8 cellular contexts compared by ENCODE assay signal in the genomic region with DNA sequence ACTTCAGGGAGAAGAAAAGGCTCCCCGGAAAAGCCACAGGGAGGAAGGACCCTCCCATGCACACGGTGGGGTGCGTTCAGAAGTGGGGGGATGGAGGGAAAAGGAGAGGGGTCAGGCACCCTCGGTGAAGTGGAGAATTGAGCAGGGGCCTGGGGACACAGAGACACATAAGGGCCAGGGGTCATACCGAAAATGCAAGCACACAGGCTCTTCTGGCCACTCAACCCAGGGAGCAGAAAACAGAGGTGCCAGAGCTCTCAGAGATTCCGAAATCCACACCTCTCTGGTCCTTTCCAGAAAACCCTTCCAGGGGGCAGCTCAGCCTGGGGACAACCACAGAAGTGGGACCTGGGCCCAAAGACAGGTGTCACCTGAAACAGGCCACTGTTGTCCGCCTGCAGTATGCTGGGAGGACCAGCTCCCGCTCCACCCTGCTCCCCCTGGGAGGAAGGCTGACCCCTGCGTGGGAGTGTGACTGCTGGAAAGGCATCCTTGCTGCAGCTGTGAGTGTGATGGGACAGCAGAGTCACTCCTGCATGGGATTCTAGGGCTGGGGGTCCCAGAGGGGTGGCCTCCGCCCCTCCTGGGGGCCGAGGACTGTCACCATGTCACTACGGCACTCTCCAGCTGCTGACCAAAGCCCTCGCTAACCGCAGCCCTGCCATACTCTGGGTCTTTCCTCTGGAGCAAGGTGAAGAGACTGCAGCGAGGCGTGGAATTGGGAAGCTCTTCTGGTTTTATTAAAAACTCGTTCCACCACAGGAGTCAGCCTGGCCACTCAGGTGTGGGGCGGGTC.
DNase-seq lines count a peak whose midpoint lies in the region; ATAC-seq, FAIRE-seq and TF ChIP-seq lines count a peak whose summit lies in the region.

No MANE protein-coding gene starts in this region.

- FAIRE-seq in RCC 7860 (lab: Jason Lieb, UNC), result no peak

- peak overlapping the region; percentile 50 for H3K4me3 Mint-ChIP-seq in activated T-cell treated with anti-CD3 and anti-CD28 coated beads, Interleukin-2, amount 50 U/mL, for 24 hours

- H3K36me3 ChIP-seq in colonic mucosa (no peaks in the 10 kb centered on the region), thyroid gland (no peaks in the 10 kb centered on the region)

- ATAC-seq in GM18870 (IDR thresholded peaks at IDR 0.05; ENCODE audit: unreplicated experiment), result no peak

- intact Hi-C loops in colonic mucosa (cut with DNase I) (no loop called here), thyroid gland (cut with DNase I) (no loop called here)

- H3K4me3 ChIP-seq in colonic mucosa (peak overlapping the region; percentile 61), thyroid gland (replicated peaks in 1 of 3) (peak overlapping the region in 1 of 3 donors; percentile 26)

- TF ChIP-seq CTCF in colonic mucosa (IDR thresholded peaks at IDR 0.05), result no peak
- no peak for TF ChIP-seq CTCF in thyroid gland (IDR thresholded peaks at IDR 0.05)

- DNase-seq in activated T-cell treated with anti-CD3 and anti-CD28 coated beads, Interleukin-2, amount 50 U/mL, for 24 hours, result no peak
- DNase-seq in activated T-cell treated with anti-CD3 and anti-CD28 coated beads for 4 hours, result no peak
- DNase-seq in colonic mucosa, result peak; percentile 30
- DNase-seq in mesenteric fat pad (ENCODE audit: low spot score), result peak; percentile 87
- peak; percentile 85 to 89 for DNase-seq in thyroid gland
- DNase-seq in SHP77 (lab: John Stamatoyannopoulos, UW), result no peak
- DNase-seq in RCC 7860 (ENCODE audit: low spot score), result no peak

- H3K9me3 Mint-ChIP-seq in activated T-cell treated with anti-CD3 and anti-CD28 coated beads, Interleukin-2, amount 50 U/mL, for 24 hours, result no peaks in the 10 kb centered on the region

- H3K9ac ChIP-seq in colonic mucosa (ENCODE audit: low read depth in 2 of 2, low read length in 2 of 2), result peak overlapping the region; percentile 79 to 80

- H3K27me3 ChIP-seq in colonic mucosa (no peaks in the 10 kb centered on the region), thyroid gland (no peaks in the 10 kb centered on the region)

- H3K27ac ChIP-seq in colonic mucosa (no peak overlapping the region), thyroid gland (peak overlapping the region; percentile 96 to 99 (median 96))

- peaks cover 14% of the 10 kb centered on the region for H3K4me1 Mint-ChIP-seq in activated T-cell treated with anti-CD3 and anti-CD28 coated beads, Interleukin-2, amount 50 U/mL, for 24 hours (ENCODE audit: low read depth)

- H3K27ac Mint-ChIP-seq in activated T-cell treated with anti-CD3 and anti-CD28 coated beads, Interleukin-2, amount 50 U/mL, for 24 hours, result peak overlapping the region; percentile 37

- H3K9me3 ChIP-seq in colonic mucosa (no peaks in the 10 kb centered on the region), thyroid gland (no peaks in the 10 kb centered on the region)

- no peaks in the 10 kb centered on the region for H3K27me3 Mint-ChIP-seq in activated T-cell treated with anti-CD3 and anti-CD28 coated beads, Interleukin-2, amount 50 U/mL, for 24 hours

- peaks cover 14% of the 10 kb centered on the region for H3K36me3 Mint-ChIP-seq in activated T-cell treated with anti-CD3 and anti-CD28 coated beads, Interleukin-2, amount 50 U/mL, for 24 hours (ENCODE audit: low read depth)

- TF ChIP-seq POLR2A in thyroid gland (IDR thresholded peaks at IDR 0.05), result peak in 1 of 2 donors; percentile 32

- H3K4me1 ChIP-seq in colonic mucosa, result peaks cover 4% of the 10 kb centered on the region
- peaks cover 71 to 76% of the 10 kb centered on the region in 2 donors for H3K4me1 ChIP-seq in thyroid gland

- 26 to 27% methylated on average over 13 to 14 of the region's 18 CpGs for WGBS in thyroid gland, 2 donors

Comparison
In these comparisons a context has a peak if more than half of its experiments do, and no peak if none do; other contexts are left out.
1. DNase-seq: peak in colonic mucosa (single experiment), mesenteric fat pad (single experiment) and thyroid gland (2 of 2); none in activated T-cell treated with anti-CD3 and anti-CD28 coated beads, Interleukin-2, amount 50 U/mL, for 24 hours (single experiment), activated T-cell treated with anti-CD3 and anti-CD28 coated beads for 4 hours (single experiment), SHP77 (0 of 2) and RCC 7860 (single experiment).